14 cellular contexts compared by ENCODE assay signal in the genomic region with DNA sequence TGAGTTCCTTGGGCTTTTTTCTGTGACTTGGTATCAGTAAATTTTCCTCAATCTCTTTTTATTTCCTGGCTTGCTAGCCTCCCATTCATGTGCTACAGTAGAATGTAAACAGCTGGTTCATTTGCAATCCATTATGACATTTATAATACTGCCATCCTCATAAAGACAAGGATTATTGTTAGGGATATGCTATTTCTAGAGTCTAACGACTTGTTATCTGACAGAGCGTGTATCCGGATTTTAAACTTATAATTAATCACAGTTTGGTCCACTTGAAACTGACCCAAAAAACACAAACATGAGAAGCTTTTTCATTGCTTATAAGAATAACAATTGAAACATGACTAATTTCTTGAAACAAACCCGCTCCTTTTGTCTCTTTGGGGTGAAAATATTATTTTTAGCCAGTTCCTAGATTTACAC.
DNase-seq lines count a peak whose midpoint lies in the region; ATAC-seq and TF ChIP-seq lines count a peak whose summit lies in the region.
"Had no signal": no experiment of that assay in that cellular context is flagged by ENCODE, and none has a peak within 500 bp of the region (broad histone marks: within the 10 kb centered on the region; RNA-seq: fewer than 3 reads in every experiment).

No MANE protein-coding gene starts in this region.

- H3K4me2 ChIP-seq in osteoblast (ENCODE audit: insufficient read depth, low read length): peak overlapping the region; percentile 30

- H3K27me3 ChIP-seq in osteoblast (ENCODE audit: insufficient read depth, low read length): no peaks in the 10 kb centered on the region
- no peaks in the 10 kb centered on the region for H3K27me3 ChIP-seq in gastroesophageal sphincter
- H3K27me3 ChIP-seq: testis had no signal

- no peak for DNase-seq in caudate nucleus (lab: John Stamatoyannopoulos, UW)
- DNase-seq in osteoblast (ENCODE audit: insufficient read length, low spot score, missing footprints): no peak
- DNase-seq in activated T-cell treated with anti-CD3 and anti-CD28 coated beads, Interleukin-2, amount 50 U/mL, for 48 hours: no peak
- DNase-seq in amygdala (lab: John Stamatoyannopoulos, UW): no peak
- DNase-seq: DMS79, right cardiac atrium, RPMI8226, T-helper 9 cell, testis had no signal

- H3K4me1 ChIP-seq in osteoblast (ENCODE audit: insufficient read depth, low read length): peaks cover 9% of the 10 kb centered on the region
- peaks cover 3 to 23% (median 6%) of the 10 kb centered on the region in 3 donors for H3K4me1 ChIP-seq in gastroesophageal sphincter
- H3K4me1 ChIP-seq: testis had no signal

- no peak for TF ChIP-seq POLR2A in gastroesophageal sphincter (IDR thresholded peaks at IDR 0.05)

- peak; percentile 30 for ATAC-seq in GM18861 (IDR thresholded peaks at IDR 0.05; ENCODE audit: unreplicated experiment)
- peak; percentile 46 for ATAC-seq in HG03432 (IDR thresholded peaks at IDR 0.05; ENCODE audit: unreplicated experiment)
- ATAC-seq in HG02623 (IDR thresholded peaks at IDR 0.05; ENCODE audit: unreplicated experiment): no peak
- ATAC-seq in gastroesophageal sphincter: no peak
- ATAC-seq: K562 had no signal

- no peaks in the 10 kb centered on the region for H3K36me3 ChIP-seq in osteoblast (ENCODE audit: insufficient read depth, low read length)
- H3K36me3 ChIP-seq in gastroesophageal sphincter: no peaks in the 10 kb centered on the region

- no peaks in the 10 kb centered on the region for H4K20me1 ChIP-seq in osteoblast (ENCODE audit: insufficient read depth, low read length)

- TF ChIP-seq CTCF in osteoblast (IDR thresholded peaks at IDR 0.05; ENCODE audit: extremely low read depth, low read depth, low read length) (no peak), gastroesophageal sphincter (IDR thresholded peaks at IDR 0.05) (no peak)

- TF ChIP-seq EP300 in gastroesophageal sphincter (IDR thresholded peaks at IDR 0.05): no peak

- H2AFZ ChIP-seq in osteoblast (ENCODE audit: low read length): no peak overlapping the region

- peak overlapping the region; percentile 26 for H3K27ac ChIP-seq in caudate nucleus (ENCODE audit: low read depth, low read length)
- no peak overlapping the region for H3K27ac ChIP-seq in osteoblast (ENCODE audit: low read depth, low read length)
- H3K27ac ChIP-seq in gastroesophageal sphincter: no peak overlapping the region
- H3K27ac ChIP-seq: testis had no signal

- H3K79me2 ChIP-seq in osteoblast (ENCODE audit: insufficient read depth, low read length): no peaks in the 10 kb centered on the region

- 7 to 11% methylated on average over 4 of the region's 4 CpGs for whole genome bisulfite sequencing in gastroesophageal sphincter (ENCODE audit: low coverage in 1 of 2), 2 donors

- H3K9me3 ChIP-seq in osteoblast (ENCODE audit: low read depth, low read length) (no peaks in the 10 kb centered on the region), gastroesophageal sphincter (peaks cover 0 to 6% (median 0%) of the 10 kb centered on the region in 3 donors)
- H3K9me3 ChIP-seq: testis had no signal

- H3K4me3 ChIP-seq in osteoblast (ENCODE audit: insufficient read depth, low read length) (no peak overlapping the region), gastroesophageal sphincter (no peak overlapping the region)
- H3K4me3 ChIP-seq: K562, testis had no signal

Comparison
In these comparisons a context has a peak if more than half of its experiments do, and no peak if none do; other contexts are left out.
1. ATAC-seq: peak in GM18861 (single experiment) and HG03432 (single experiment); none in HG02623 (single experiment) and gastroesophageal sphincter (single experiment).